ENCODE assay signal across 8 cellular contexts in the genomic region with DNA sequence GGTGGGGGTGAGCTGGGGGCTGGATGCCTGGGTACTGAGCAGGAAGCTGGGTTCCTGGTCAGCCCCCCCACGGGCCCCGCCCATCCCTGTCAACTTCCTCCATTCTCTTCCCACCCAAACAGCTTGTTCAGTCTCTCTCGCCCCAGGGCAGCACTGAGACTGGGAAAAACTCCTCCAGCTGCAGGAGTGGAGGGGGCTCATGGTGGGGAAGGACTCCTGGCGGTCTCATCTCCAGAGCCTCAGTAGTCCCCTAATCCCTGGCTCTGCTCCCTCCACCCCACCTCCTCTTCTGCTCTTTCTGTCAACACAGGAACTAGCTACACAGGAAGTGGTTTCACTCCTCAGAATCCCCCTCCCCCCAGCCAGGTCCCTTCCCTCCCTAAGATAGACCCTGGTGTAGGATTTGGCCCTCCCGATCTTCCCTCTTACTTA. TPM values are rescaled to one million over a fixed set of nuclear protein-coding genes. Genes with fewer than 3 reads are reported as not detected.
DNase-seq lines count a peak whose midpoint lies in the region; ATAC-seq and TF ChIP-seq lines count a peak whose summit lies in the region.

Gene GPSM3, minus strand, starts transcription at position 36 of the 432 bp plus-strand sequence. CDS start 130 bp downstream, outside the sequence.

- H3K4me3 ChIP-seq in breast epithelium (peak within 1 kb of the TSS; percentile 32 to 74 (median 42)), right lobe of liver (peak within 1 kb of the TSS; percentile 6 to 64 (median 25)), subcutaneous abdominal adipose tissue (ENCODE audit: low read depth in 1 of 5, low read length in 5 of 5) (peak within 1 kb of the TSS; percentile 55 to 67 (median 66))

- no peak for TF ChIP-seq CTCF in breast epithelium (IDR thresholded peaks at IDR 0.05)
- TF ChIP-seq CTCF in right lobe of liver (IDR thresholded peaks at IDR 0.05) = no peak

- H3K9ac ChIP-seq in subcutaneous abdominal adipose tissue (ENCODE audit: low read length in 5 of 5) = peak within 1 kb of the TSS in 4 of 5 donors; percentile 60 to 96 (median 70)

- H3K27ac ChIP-seq in breast epithelium = peak within 1 kb of the TSS; percentile 97 to 98
- H3K27ac ChIP-seq in right lobe of liver = peak within 1 kb of the TSS; percentile 69 to 96 (median 86)
- H3K27ac ChIP-seq in subcutaneous abdominal adipose tissue (ENCODE audit: low read depth, low read length) = peak within 1 kb of the TSS; percentile 97

- POLR2A ChIA-PET in T-cell (lab: Charles Lee) = interaction anchor here (0.6 to 1.4 kb wide), 3 partner anchors 10 to 15 kb away, joined by 3 to 5 read pairs (median 3); no protein-coding TSS in a partner anchor

- H3K4me1 Mint-ChIP-seq in T-cell = peaks cover 44 to 56% (median 54%) of the 10 kb centered on the region in 3 donors

- intact Hi-C loops in breast epithelium (cut with DNase I; ENCODE audit: low total_unique reads) (no loop called here), right lobe of liver (cut with DNase I) (no loop called here)

- H3K9me3 Mint-ChIP-seq in T-cell = no peaks in the 10 kb centered on the region

- peaks cover 3 to 12% of the 10 kb centered on the region in 2 donors for H3K4me1 ChIP-seq in breast epithelium
- H3K4me1 ChIP-seq in right lobe of liver = peaks cover 0 to 15% (median 7%) of the 10 kb centered on the region in 4 donors
- peaks cover 30 to 79% (median 66%) of the 10 kb centered on the region in 5 donors for H3K4me1 ChIP-seq in subcutaneous abdominal adipose tissue (ENCODE audit: control insufficient read depth in 5 of 5, insufficient read depth in 5 of 5, low read length in 5 of 5)

- 35% methylated on average over 2 of the region's 5 CpGs for WGBS in right lobe of liver (ENCODE audit: insufficient coverage, low coverage, low lambda C conversion rate, missing lambda C conversion rate)

- ATAC-seq in T-cell (replicated peaks in 1 of 4) (peak in 2 of 4 experiments; percentile 18 to 19), right lobe of liver (no peak)

- H3K27me3 ChIP-seq in breast epithelium (no peaks in the 10 kb centered on the region), right lobe of liver (no peaks in the 10 kb centered on the region), subcutaneous abdominal adipose tissue (ENCODE audit: control insufficient read depth in 5 of 5, insufficient read depth in 4 of 5, low read length in 5 of 5) (peaks cover 0 to 4% (median 0%) of the 10 kb centered on the region in 5 donors)

- H3K36me3 Mint-ChIP-seq in T-cell = peaks cover 25% of the 10 kb centered on the region

- H3K27ac Mint-ChIP-seq in T-cell = peak within 1 kb of the TSS; percentile 99

- no peaks in the 10 kb centered on the region for H3K36me3 ChIP-seq in breast epithelium
- no peaks in the 10 kb centered on the region for H3K36me3 ChIP-seq in right lobe of liver
- H3K36me3 ChIP-seq in subcutaneous abdominal adipose tissue (ENCODE audit: control insufficient read depth in 5 of 5, insufficient read depth in 5 of 5, low read length in 5 of 5) = peaks cover 0 to 5% (median 3%) of the 10 kb centered on the region in 5 donors

- CTCF ChIA-PET in T-cell (lab: Charles Lee) = interaction anchor here in 1 of 2 donors (0.8 to 1.3 kb wide), 2 partner anchors 15 to 779 kb away, joined by 3 to 4 read pairs; no protein-coding TSS in a partner anchor

- DNase-seq in NCI-H82 (lab: John Stamatoyannopoulos, UW) (peak; percentile 64), NCI-H82 treated with DMSO at 0.1 percent for 48 hours (lab: John Stamatoyannopoulos, UW; ENCODE audit: unreplicated experiment) (no peak), T-cell (peak; percentile 30 to 73 (median 54)), breast epithelium (ENCODE audit: low spot score in 2 of 2) (no peak), right lobe of liver (peak; percentile 69 to 75 (median 74)), NCI-H524 treated with DMSO at 0.1 percent for 48 hours (lab: John Stamatoyannopoulos, UW) (no peak), iPS-NIHi11 (ENCODE audit: low spot score) (no peak)

- H3K4me3 Mint-ChIP-seq in T-cell = peak within 1 kb of the TSS; percentile 96 to 97 (median 97)

- H3K9me3 ChIP-seq in breast epithelium = no peaks in the 10 kb centered on the region
- no peaks in the 10 kb centered on the region for H3K9me3 ChIP-seq in right lobe of liver
- no peaks in the 10 kb centered on the region for H3K9me3 ChIP-seq in subcutaneous abdominal adipose tissue (ENCODE audit: control insufficient read depth in 5 of 5, low read length in 5 of 5)

- TF ChIP-seq POLR2A in breast epithelium (IDR thresholded peaks at IDR 0.05) (no peak), right lobe of liver (IDR thresholded peaks at IDR 0.05) (no peak)

- no peaks in the 10 kb centered on the region for H3K27me3 Mint-ChIP-seq in T-cell

RNA-seq across cellular contexts. Expression of gene GPSM3, which starts in this region (rescaled TPM):
- total RNA-seq in T-cell (100 to 1,000 TPM; 267 to 311 (median 274) TPM), breast epithelium (10 to 100 TPM in 2 of 3 donors, 1 to 10 TPM in 1; 8.2 to 18.2 (median 11.3) TPM), right lobe of liver (1 to 10 TPM; 3.7 to 9.2 (median 5.7) TPM)

Comparison
In these comparisons a context has a peak if more than half of its experiments do, and no peak if none do; other contexts are left out.
1. RNA of gene GPSM3 (total RNA-seq): 267 to 311 TPM in T-cell; 8.2 to 18.2 TPM in breast epithelium and 3.7 to 9.2 TPM in right lobe of liver; every median in the first group is over 10 times any median in the second.
2. DNase-seq: peak in NCI-H82 (single experiment), T-cell (34 of 34) and right lobe of liver (3 of 3); none in NCI-H82 treated with DMSO at 0.1 percent for 48 hours (single experiment), breast epithelium (0 of 2), NCI-H524 treated with DMSO at 0.1 percent for 48 hours (single experiment) and iPS-NIHi11 (single experiment).
3. Peak in every context shown above with its lines, with median percentiles within 50 percentile points of each other: H3K27ac ChIP-seq and H3K4me3 ChIP-seq.